10 cellular contexts compared by ENCODE assay signal in genomic region chr2:54206596-54206995, GRCh38. TPM values are rescaled to one million over a fixed set of nuclear protein-coding genes. Genes with fewer than 3 reads are reported as not detected.
DNase-seq lines count a peak whose midpoint lies in the region; ATAC-seq, FAIRE-seq and TF ChIP-seq lines count a peak whose summit lies in the region.
"Had no signal": no experiment of that assay in that cellular context is flagged by ENCODE, and none has a peak within 500 bp of the region (broad histone marks: within the 10 kb centered on the region; RNA-seq: fewer than 3 reads in every experiment).

No MANE protein-coding gene starts in this region.

- no peaks in the 10 kb centered on the region for H3K36me3 ChIP-seq in small intestine (ENCODE audit: control insufficient read depth in 2 of 2, insufficient read depth in 2 of 2, low read length in 2 of 2)

- peak; percentile 65 for DNase-seq in ELR (ENCODE audit: low read depth)
- peak; percentile 8 for DNase-seq in RWPE1 (ENCODE audit: low spot score)
- DNase-seq in fibroblast of the aortic adventitia (ENCODE audit: low read depth), result peak; percentile 77
- DNase-seq in small intestine, result no peak
- no peak for DNase-seq in NCI-H187 (lab: John Stamatoyannopoulos, UW)
- DNase-seq: activated B cell treated with CpG ODN at 0.5 μM for 24 hours had no signal

- POLR2A ChIA-PET in RWPE1 (lab: Yijun Ruan, JAX; ENCODE audit: low non-redundant PET), result no interaction called here

- H3K4me3 ChIP-seq in fibroblast of the aortic adventitia (ENCODE audit: low read depth, low read length), result no peak overlapping the region
- no peak overlapping the region for H3K4me3 ChIP-seq in small intestine (ENCODE audit: low read depth in 1 of 2, low read length in 2 of 2)

- no peaks in the 10 kb centered on the region for H3K9me3 ChIP-seq in small intestine (ENCODE audit: control insufficient read depth, low read depth)

- no peaks in the 10 kb centered on the region for H3K27me3 ChIP-seq in small intestine (ENCODE audit: control insufficient read depth in 2 of 2, insufficient read depth in 2 of 2, low read length in 2 of 2)

- WGBS in small intestine, 3 donors, result 43 to 69% (median 63%) methylated on average over 2 of the region's 2 CpGs

- CTCF ChIA-PET in RWPE1 (lab: Yijun Ruan, JAX), result interaction anchor here (0.6 to 1.7 kb wide), 3 partner anchors 16 to 396 kb away, joined by 3 to 5 read pairs (median 3); no protein-coding TSS in a partner anchor

- TF ChIP-seq CTCF in RWPE1 (conservative IDR thresholded peaks at IDR 0.05; ENCODE audit: low read depth) (no peak; the same call in none of the 2 replicates), fibroblast of the aortic adventitia (IDR thresholded peaks at IDR 0.05; ENCODE audit: insufficient read depth, low read length) (peak; percentile 59)

- H3K27ac ChIP-seq in RWPE1, result no peak overlapping the region
- H3K27ac ChIP-seq in small intestine (ENCODE audit: low read depth in 1 of 2, low read length in 1 of 2), result no peak overlapping the region

- peak; percentile 26 for FAIRE-seq in small intestine (lab: Jason Lieb, UNC)

- no peaks in the 10 kb centered on the region for H3K4me1 ChIP-seq in small intestine (ENCODE audit: control insufficient read depth in 2 of 2, insufficient read depth in 1 of 2, low read depth in 1 of 2, low read length in 1 of 2)

- ATAC-seq in HG03432 (IDR thresholded peaks at IDR 0.05; ENCODE audit: unreplicated experiment) (peak; percentile 77), GM21423 (IDR thresholded peaks at IDR 0.05; ENCODE audit: unreplicated experiment) (no peak), GM18909 (IDR thresholded peaks at IDR 0.05; ENCODE audit: poor library complexity, unreplicated experiment) (no peak)

RNA-seq across cellular contexts. Expression of gene TSPYL6, which starts 49.4 kb away (rescaled TPM):
- 0.25 TPM in 1 of 2 replicates, not detected in the other for total RNA-seq in fibroblast of the aortic adventitia (ENCODE audit: low replicate concordance)
- polyA plus RNA-seq in small intestine, result not detected
- total RNA-seq: activated B cell treated with CpG ODN at 0.5 μM for 24 hours, skeletal muscle tissue had no signal

Comparison
In these comparisons a context has a peak if more than half of its experiments do, and no peak if none do; other contexts are left out.
1. DNase-seq: peak in ELR (single experiment), RWPE1 (single experiment) and fibroblast of the aortic adventitia (single experiment); none in small intestine (single experiment) and NCI-H187 (0 of 2).